13 cellular contexts compared by ENCODE assay signal in the genomic region with DNA sequence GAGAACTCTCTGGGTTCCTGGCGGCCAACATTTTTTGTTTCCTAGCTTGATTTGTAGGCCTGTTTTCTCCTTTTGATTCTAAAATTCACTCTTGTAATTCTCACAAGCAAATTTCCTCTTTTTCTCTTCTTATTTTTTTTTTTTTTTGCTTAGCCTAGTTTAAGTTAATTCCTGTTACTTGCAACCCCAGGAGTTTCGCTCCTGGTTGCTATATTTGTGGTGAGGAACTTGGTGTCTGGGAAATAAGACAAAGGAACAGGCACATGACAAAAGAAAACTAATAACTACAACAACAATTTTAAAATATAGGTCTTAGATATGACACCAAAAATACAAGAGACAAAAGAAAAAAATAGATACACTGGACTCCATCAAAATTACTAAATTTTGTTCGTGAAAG.
"Had no signal": no experiment of that assay in that cellular context is flagged by ENCODE, and none has a peak within 500 bp of the region (broad histone marks: within the 10 kb centered on the region; RNA-seq: fewer than 3 reads in every experiment).

No MANE protein-coding gene starts in this region.

- H3K9me3 Mint-ChIP-seq: endodermal cell had no signal

- H3K4me3 Mint-ChIP-seq: activated CD4-positive, alpha-beta memory T cell treated with anti-CD3 and anti-CD28 coated beads, Interleukin-2, amount 10 ng/mL, durations not matched to agents 7 days and 5 days; endodermal cell; memory B cell had no signal

- DNase-seq: activated CD4-positive, alpha-beta memory T cell treated with anti-CD3 and anti-CD28 coated beads, Interleukin-2, amount 10 ng/mL, durations not matched to agents 7 days and 5 days; activated CD8-positive, alpha-beta memory T cell treated with anti-CD3 and anti-CD28 coated beads, Interleukin-2, amount 50 U/mL, for 48 hours; activated naive CD4-positive, alpha-beta T cell treated with Interleukin-2 at 50 U/mL for 16 hours; central memory CD4-positive, alpha-beta T cell; cortex of kidney; endodermal cell; erythroblast; hippocampal formation; left cardiac atrium; pancreas; retina; trophoblast cell had no signal

- H3K27ac Mint-ChIP-seq: activated CD4-positive, alpha-beta memory T cell treated with anti-CD3 and anti-CD28 coated beads, Interleukin-2, amount 10 ng/mL, durations not matched to agents 7 days and 5 days; endodermal cell; memory B cell had no signal

- H3K4me3 ChIP-seq: pancreas had no signal

- H3K36me3 ChIP-seq: pancreas had no signal

- H3K9me3 ChIP-seq: pancreas had no signal

- H3K27me3 Mint-ChIP-seq: activated CD4-positive, alpha-beta memory T cell treated with anti-CD3 and anti-CD28 coated beads, Interleukin-2, amount 10 ng/mL, durations not matched to agents 7 days and 5 days; memory B cell had no signal

- H3K27me3 ChIP-seq: pancreas had no signal

- ATAC-seq: left cardiac atrium had no signal

- H3K4me1 Mint-ChIP-seq: endodermal cell had no signal
